Comparison of ENCODE assay signal across 12 cellular contexts in genomic region chr15:79978260-79978659, GRCh38. TPM values are rescaled to one million over a fixed set of nuclear protein-coding genes. Genes with fewer than 3 reads are reported as not detected.
DNase-seq lines count a peak whose midpoint lies in the region; ATAC-seq, FAIRE-seq and TF ChIP-seq lines count a peak whose summit lies in the region.
"Had no signal": no experiment of that assay in that cellular context is flagged by ENCODE, and none has a peak within 500 bp of the region (broad histone marks: within the 10 kb centered on the region; RNA-seq: fewer than 3 reads in every experiment).

No MANE protein-coding gene starts in this region.

- CTCF ChIA-PET in activated naive CD4-positive, alpha-beta T cell treated with anti-CD3 and anti-CD28 coated beads for 36 hours (lab: Charles Lee), result interaction anchor here (1.2 to 3.1 kb wide), 4 partner anchors 10 to 597 kb away, joined by 4 to 17 read pairs (median 8); no protein-coding TSS in a partner anchor
- CTCF ChIA-PET in activated B cell treated with CpG ODN at 0.5 μM for 24 hours (lab: Charles Lee), result interaction anchor here (0.8 to 3.6 kb wide), 6 partner anchors 11 to 641 kb away, joined by 3 to 22 read pairs (median 4); no protein-coding TSS in a partner anchor
- CTCF ChIA-PET in HepG2 (lab: Yijun Ruan, JAX; ENCODE audit: low intra/inter-chr PET ratio, low total read pairs), result no interaction called here

- TF ChIP-seq CTCF in activated B cell treated with CpG ODN at 0.5 μM for 24 hours (IDR thresholded peaks at IDR 0.05) (no peak), HepG2 (CRISPR knock-in tag; IDR thresholded peaks at IDR 0.05) (no peak), GM13977 (IDR thresholded peaks at IDR 0.05; ENCODE audit: extremely low read depth, insufficient read depth, missing control alignments) (no peak), ascending aorta (IDR thresholded peaks at IDR 0.05) (no peak)

- peak overlapping the region in 1 of 3 experiments; percentile 39; a peak in 2 of 6 replicates for H3K4me3 ChIP-seq in HepG2 (replicated peaks in 1 of 3; ENCODE audit: insufficient read depth in 1 of 3, low read depth in 2 of 3, low read length in 3 of 3)
- H3K4me3 ChIP-seq in ascending aorta, result no peak overlapping the region
- H3K4me3 ChIP-seq: cardiac muscle cell had no signal

- H3K4me1 ChIP-seq in HepG2 (ENCODE audit: insufficient read depth, low read length), result peaks cover 76% of the 10 kb centered on the region
- H3K4me1 ChIP-seq in ascending aorta, result no peaks in the 10 kb centered on the region

- POLR2A ChIA-PET in activated B cell treated with CpG ODN at 0.5 μM for 24 hours (lab: Charles Lee) (interaction anchor here (0.6 to 3.6 kb wide), 15 partner anchors 9 to 123 kb away, joined by 3 to 66 read pairs (median 6); partner anchors contain the start of genes BCL2A1, MTHFS and ZFAND6), HepG2 (lab: Yijun Ruan, JAX) (interaction anchor here (1.0 to 3.0 kb wide), 7 partner anchors 11 to 92 kb away, joined by 3 to 40 read pairs (median 4); no protein-coding TSS in a partner anchor)

- H2AFZ ChIP-seq in HepG2 (ENCODE audit: low read length), result peak overlapping the region; percentile 57

- H3K4me2 ChIP-seq in HepG2 (ENCODE audit: low read depth, low read length), result peak overlapping the region; percentile 65

- H3K9me3 Mint-ChIP-seq in activated naive CD4-positive, alpha-beta T cell treated with anti-CD3 and anti-CD28 coated beads for 36 hours, result peaks cover 2% of the 10 kb centered on the region
- no peaks in the 10 kb centered on the region for H3K9me3 Mint-ChIP-seq in activated B cell treated with CpG ODN at 0.5 μM for 24 hours
- H3K9me3 Mint-ChIP-seq: T-cell had no signal

- H4K20me1 ChIP-seq in HepG2 (ENCODE audit: insufficient read depth, low read length), result no peaks in the 10 kb centered on the region

- peaks cover 56% of the 10 kb centered on the region for H3K4me1 Mint-ChIP-seq in activated naive CD4-positive, alpha-beta T cell treated with anti-CD3 and anti-CD28 coated beads for 36 hours (ENCODE audit: low read depth)
- peaks cover 79% of the 10 kb centered on the region for H3K4me1 Mint-ChIP-seq in activated B cell treated with CpG ODN at 0.5 μM for 24 hours

- H3K79me2 ChIP-seq in HepG2 (ENCODE audit: insufficient read depth, low read length), result no peaks in the 10 kb centered on the region

- no peak for DNase-seq in activated naive CD4-positive, alpha-beta T cell treated with anti-CD3 and anti-CD28 coated beads for 36 hours
- no peak for DNase-seq in activated naive CD4-positive, alpha-beta T cell treated with Interleukin-2 at 50 U/mL for 16 hours
- DNase-seq in activated B cell treated with CpG ODN at 0.5 μM for 24 hours, result no peak
- DNase-seq in HepG2 (ENCODE audit: low spot score), result no peak
- DNase-seq in GM13977 (ENCODE audit: low spot score), result no peak
- no peak for DNase-seq in ascending aorta (ENCODE audit: low spot score in 2 of 2)
- DNase-seq: NCI-H524, T-cell had no signal

- FAIRE-seq in HepG2 (lab: Jason Lieb, UNC), result no peak

- no peak for TF ChIP-seq RAD21 in HepG2 (CRISPR knock-in tag; IDR thresholded peaks at IDR 0.05)

- intact Hi-C loops in activated naive CD4-positive, alpha-beta T cell treated with anti-CD3 and anti-CD28 coated beads for 36 hours (cut with micrococcal nuclease), result loop anchor here (1.0 to 2.0 kb wide), 2 partner anchors 11 to 55 kb away; no protein-coding TSS in a partner anchor
- intact Hi-C loops in activated B cell treated with CpG ODN at 0.5 μM for 24 hours (cut with micrococcal nuclease), result loop anchor here (1.0 to 10.0 kb wide), 6 partner anchors 16 to 1317 kb away; partner anchors contain the start of genes TMED3 and ZFAND6
- intact Hi-C loops in HepG2 (cut with micrococcal nuclease; ENCODE audit: unreplicated experiment), result loop anchor here (5.0 kb wide), 1 partner anchor 56 kb away; no protein-coding TSS in a partner anchor
- intact Hi-C loops in ascending aorta (cut with DNase I), result no loop called here

- WGBS in HepG2 (ENCODE audit: low lambda C conversion rate), result 62% methylated on average over 6 of the region's 6 CpGs

- H3K9me3 ChIP-seq in HepG2 (ENCODE audit: low read length) (no peaks in the 10 kb centered on the region), ascending aorta (no peaks in the 10 kb centered on the region)

- TF ChIP-seq EP300 in HepG2 (IDR thresholded peaks at IDR 0.05; ENCODE audit: low read depth in 2 of 2, low read length in 2 of 2) (no peak), HepG2 (CRISPR knock-in tag; IDR thresholded peaks at IDR 0.05; ENCODE audit: borderline replicate concordance) (no peak)

- peak overlapping the region; percentile 87 for H3K27ac ChIP-seq in HepG2 (ENCODE audit: extremely low read length, insufficient read depth, low read length)
- H3K27ac ChIP-seq in temporal lobe (ENCODE audit: low read depth, low read length), result peak overlapping the region; percentile 48
- peak overlapping the region in 1 of 2 donors; percentile 48 for H3K27ac ChIP-seq in ascending aorta

- ATAC-seq in activated B cell treated with CpG ODN at 0.5 μM for 24 hours (ENCODE audit: low read depth) (no peak), HepG2 (peak; percentile 12; the same call in 2 of the 3 replicates), GM21717 (IDR thresholded peaks at IDR 0.05; ENCODE audit: unreplicated experiment) (no peak)
- ATAC-seq: T-cell had no signal

- H3K27me3 ChIP-seq in HepG2 (ENCODE audit: control insufficient read depth in 1 of 2, insufficient read depth in 2 of 2, low read length in 2 of 2) (no peaks in the 10 kb centered on the region), ascending aorta (no peaks in the 10 kb centered on the region)
- H3K27me3 ChIP-seq: cardiac muscle cell had no signal

- H3K9ac ChIP-seq in HepG2 (ENCODE audit: insufficient read depth, low read depth, low read length), result peak overlapping the region; percentile 56

- H3K36me3 Mint-ChIP-seq in activated naive CD4-positive, alpha-beta T cell treated with anti-CD3 and anti-CD28 coated beads for 36 hours (ENCODE audit: low read depth), result no peaks in the 10 kb centered on the region
- H3K36me3 Mint-ChIP-seq in activated B cell treated with CpG ODN at 0.5 μM for 24 hours (ENCODE audit: low read depth), result no peaks in the 10 kb centered on the region
- H3K36me3 Mint-ChIP-seq: T-cell had no signal

- no peaks in the 10 kb centered on the region for H3K36me3 ChIP-seq in HepG2 (replicated peaks in 1 of 2; ENCODE audit: control insufficient read depth in 1 of 2, insufficient read depth in 2 of 2, low read length in 2 of 2)
- H3K36me3 ChIP-seq in ascending aorta, result no peaks in the 10 kb centered on the region
- H3K36me3 ChIP-seq: cardiac muscle cell had no signal

- no TSS peak for BruUV-seq in HepG2 (replicated peaks; lab: Mats Ljungman, UMichigan)

- peak overlapping the region; percentile 91 for H3K27ac Mint-ChIP-seq in activated naive CD4-positive, alpha-beta T cell treated with anti-CD3 and anti-CD28 coated beads for 36 hours
- H3K27ac Mint-ChIP-seq in activated B cell treated with CpG ODN at 0.5 μM for 24 hours, result peak overlapping the region; percentile 94
- H3K27ac Mint-ChIP-seq: T-cell had no signal

- no peaks in the 10 kb centered on the region for H3K27me3 Mint-ChIP-seq in activated naive CD4-positive, alpha-beta T cell treated with anti-CD3 and anti-CD28 coated beads for 36 hours (ENCODE audit: low read depth)
- H3K27me3 Mint-ChIP-seq in activated B cell treated with CpG ODN at 0.5 μM for 24 hours, result no peaks in the 10 kb centered on the region
- H3K27me3 Mint-ChIP-seq: T-cell had no signal

- in situ Hi-C loops in HepG2 (cut with HindIII; ENCODE audit: extremely low pct_ligation_motif_present, low pct_unique_long_range_greater_than_20kb) (no loop called here), GM13977 (cut with MboI; ENCODE audit: low pct_unique_long_range_greater_than_20kb, low sequenced_read_pairs, unreplicated experiment) (no loop called here)

- peak overlapping the region; percentile 37 for H3K4me3 Mint-ChIP-seq in activated naive CD4-positive, alpha-beta T cell treated with anti-CD3 and anti-CD28 coated beads for 36 hours
- H3K4me3 Mint-ChIP-seq in activated B cell treated with CpG ODN at 0.5 μM for 24 hours, result peak overlapping the region; percentile 83
- H3K4me3 Mint-ChIP-seq: T-cell had no signal

- no peak for TF ChIP-seq POLR2A in HepG2 (IDR thresholded peaks at IDR 0.05; ENCODE audit: insufficient read depth in 1 of 2, low read depth in 2 of 2, low read length in 2 of 2)

TF ChIP-seq in HepG2, 621 proteins besides CTCF, POLR2A, EP300 and RAD21 (continues in another document):
- TF ChIP-seq CCDC6 (CRISPR knock-in tag; IDR thresholded peaks at IDR 0.05), result 0 out of 2 replicates have a peak, but pooled peaks have one; percentile 49
- TF ChIP-seq PPARG (CRISPR knock-in tag; conservative IDR thresholded peaks at IDR 0.05), result no peak

RNA-seq across cellular contexts. Expression of gene BCL2A1, which starts 7.3 kb away (rescaled TPM):
- 10 to 100 TPM; 79.1 to 88.7 TPM for total RNA-seq in activated naive CD4-positive, alpha-beta T cell treated with anti-CD3 and anti-CD28 coated beads for 36 hours
- total RNA-seq in activated B cell treated with CpG ODN at 0.5 μM for 24 hours (181 and 189 TPM in 2 replicates), HepG2 (2016; rRNA removed; fragmentation: Illumina TruSeq; extraction: Trizol) (0.31 and 0.97 TPM in 2 replicates), temporal lobe (0.49 TPM), ascending aorta (not detected)
- total RNA-seq in HepG2 (2016; cell fraction: cytosol; rRNA removed; fragmentation: Illumina TruSeq; extraction: Trizol; ENCODE audit: low read depth), result 0.30 and 0.44 TPM in 2 replicates
- 0.24 and 0.89 TPM in 2 replicates for total RNA-seq in HepG2 (2016; cell fraction: insoluble cytoplasmic fraction; rRNA removed; fragmentation: Illumina TruSeq; extraction: Trizol)
- total RNA-seq in HepG2 (2016; cell fraction: membrane; rRNA removed; fragmentation: Illumina TruSeq; extraction: Trizol), result 0.31 TPM in 1 of 2 replicates, not detected in the other
- 0.53 TPM in 1 of 2 replicates, not detected in the other for total RNA-seq in HepG2 (2016; cell fraction: nucleus; rRNA removed; fragmentation: Illumina TruSeq; extraction: Trizol)
- polyA plus RNA-seq in HepG2 (2011; rRNA removed), result 0.08 and 0.21 TPM in 2 replicates
- 0.25 and 0.49 TPM in 2 replicates for polyA plus RNA-seq in HepG2 (2011; cell fraction: cytosol; rRNA removed)
- polyA plus RNA-seq in HepG2 (2011; cell fraction: nucleus; rRNA removed), result not detected in 2 replicates
- not detected in 2 replicates for polyA plus RNA-seq in HepG2 (2012)
- 0.27 and 0.36 TPM in 2 replicates for polyA plus RNA-seq in HepG2 (2016; cell fraction: cytosol; fragmentation: Illumina TruSeq; extraction: Trizol; ENCODE audit: low read depth)
- polyA plus RNA-seq in HepG2 (2016; cell fraction: insoluble cytoplasmic fraction; fragmentation: Illumina TruSeq; extraction: Trizol; ENCODE audit: low read depth), result 0.25 and 0.56 TPM in 2 replicates
- 0.29 and 0.38 TPM in 2 replicates for polyA plus RNA-seq in HepG2 (2016; cell fraction: membrane; fragmentation: Illumina TruSeq; extraction: Trizol; ENCODE audit: low read depth)
- not detected in 2 replicates for polyA plus RNA-seq in HepG2 (2016; cell fraction: nucleus; fragmentation: Illumina TruSeq; extraction: Trizol; ENCODE audit: insufficient read depth, low read depth)
- 0.30 TPM in 1 of 2 replicates, not detected in the other for polyA minus RNA-seq in HepG2 (2011; rRNA and poly(A)+ RNA removed; ENCODE audit: low replicate concordance)
- not detected in 2 replicates for polyA minus RNA-seq in HepG2 (2011; cell fraction: cytosol; rRNA and poly(A)+ RNA removed)
- not detected in 2 replicates for polyA minus RNA-seq in HepG2 (2011; cell fraction: nucleus; rRNA and poly(A)+ RNA removed)
- total RNA-seq: cardiac muscle cell, LHCN-M2 had no signal

Comparison
In these comparisons a context has a peak if more than half of its experiments do, and no peak if none do; other contexts are left out.
1. RNA of gene BCL2A1, which starts 7.3 kb away (total RNA-seq): 181 to 189 TPM in activated B cell treated with CpG ODN at 0.5 μM for 24 hours and 79.1 to 88.7 TPM in activated naive CD4-positive, alpha-beta T cell treated with anti-CD3 and anti-CD28 coated beads for 36 hours; 0.49 TPM in temporal lobe (single experiment), 0.24 to 0.97 TPM in HepG2 and not detected in ascending aorta (single experiment); every median in the first group is over 10 times any median in the second.